In genomic region chr17:39027037-39027436, GRCh38 we compare ENCODE assay signal across 9 cellular contexts. TPM values are rescaled to one million over a fixed set of nuclear protein-coding genes. Genes with fewer than 3 reads are reported as not detected.
A peak's percentile ranks its signal among the peaks of the same experiment; 100 is the strongest.
DNase-seq lines count a peak whose midpoint lies in the region; ATAC-seq and TF ChIP-seq lines count a peak whose summit lies in the region.
"Had no signal": no experiment of that assay in that cellular context is flagged by ENCODE, and none has a peak within 500 bp of the region (broad histone marks: within the 10 kb centered on the region; RNA-seq: fewer than 3 reads in every experiment).

No MANE protein-coding gene starts in this region.

- H3K4me1 ChIP-seq in Panc1 (ENCODE audit: control insufficient read depth, insufficient read depth, low read length) (peaks cover 3% of the 10 kb centered on the region; the same call in 1 of the 2 replicates), uterus (no peaks in the 10 kb centered on the region)

- BruUV-seq in Panc1 (replicated peaks; lab: Mats Ljungman, UMichigan): no TSS peak

- peaks cover 36% of the 10 kb centered on the region for H3K27me3 Mint-ChIP-seq in activated CD8-positive, alpha-beta memory T cell treated with anti-CD3 and anti-CD28 coated beads, Interleukin-2, amount 10 ng/mL, durations not matched to agents 7 days and 5 days

- H3K9me3 ChIP-seq in Panc1 (ENCODE audit: control insufficient read depth, insufficient read depth, low read depth, low read length) (no peaks in the 10 kb centered on the region), uterus (no peaks in the 10 kb centered on the region)

- H3K36me3 Mint-ChIP-seq in activated CD8-positive, alpha-beta memory T cell treated with anti-CD3 and anti-CD28 coated beads, Interleukin-2, amount 10 ng/mL, durations not matched to agents 7 days and 5 days: no peaks in the 10 kb centered on the region

- H3K4me3 Mint-ChIP-seq in activated CD8-positive, alpha-beta memory T cell treated with anti-CD3 and anti-CD28 coated beads, Interleukin-2, amount 10 ng/mL, durations not matched to agents 7 days and 5 days: no peak overlapping the region
- H3K4me3 Mint-ChIP-seq: activated B cell treated with CpG ODN at 0.5 μM for 24 hours had no signal

- CTCF ChIA-PET in activated CD8-positive, alpha-beta memory T cell treated with anti-CD3 and anti-CD28 coated beads, Interleukin-2, amount 10 ng/mL, durations not matched to agents 7 days and 5 days (lab: Charles Lee): no interaction called here
- CTCF ChIA-PET in Panc1 (lab: Charles Lee): interaction anchor here (0.7 kb wide), 1 partner anchor 129 kb away, joined by 3 read pairs; no protein-coding TSS in a partner anchor

- no peak overlapping the region for H3K27ac Mint-ChIP-seq in activated CD8-positive, alpha-beta memory T cell treated with anti-CD3 and anti-CD28 coated beads, Interleukin-2, amount 10 ng/mL, durations not matched to agents 7 days and 5 days
- H3K27ac Mint-ChIP-seq: activated B cell treated with CpG ODN at 0.5 μM for 24 hours had no signal

- ATAC-seq in activated CD8-positive, alpha-beta memory T cell treated with anti-CD3 and anti-CD28 coated beads, Interleukin-2, amount 10 ng/mL, durations not matched to agents 7 days and 5 days: peak; percentile 64
- ATAC-seq in Panc1 (peak; percentile 62; the same call in 1 of the 2 replicates), HG03159 (IDR thresholded peaks at IDR 0.05; ENCODE audit: unreplicated experiment) (no peak), GM18858 (IDR thresholded peaks at IDR 0.05; ENCODE audit: unreplicated experiment) (no peak)

- no peaks in the 10 kb centered on the region for H3K36me3 ChIP-seq in Panc1 (ENCODE audit: control insufficient read depth, insufficient read depth, low read length)
- no peaks in the 10 kb centered on the region for H3K36me3 ChIP-seq in uterus

- POLR2A ChIA-PET in Panc1 (lab: Charles Lee): no interaction called here

- DNase-seq in activated CD8-positive, alpha-beta memory T cell treated with anti-CD3 and anti-CD28 coated beads, Interleukin-2, amount 10 ng/mL, durations not matched to agents 7 days and 5 days: no peak
- no peak for DNase-seq in activated CD8-positive, alpha-beta memory T cell treated with anti-CD3 and anti-CD28 coated beads for 24 hours
- DNase-seq in Panc1 (ENCODE audit: low read depth, low spot score) (no peak), epithelial cell of esophagus (ENCODE audit: low read depth) (peak; percentile 37), myocyte (ENCODE audit: low read depth) (peak; percentile 60), uterus (peak; percentile 52 to 65)
- DNase-seq: activated B cell treated with CpG ODN at 0.5 μM for 24 hours had no signal

- in situ Hi-C loops in Panc1 (cut with HindIII; ENCODE audit: low pct_unique_long_range_greater_than_20kb, low sequenced_read_pairs): no loop called here

- no peak for TF ChIP-seq POLR2A in uterus (IDR thresholded peaks at IDR 0.05)

- intact Hi-C loops in Panc1 (cut with micrococcal nuclease; ENCODE audit: unreplicated experiment): no loop called here
- intact Hi-C loops in uterus (cut with DNase I; ENCODE audit: low total_unique reads): no loop called here

- TF ChIP-seq CTCF in Panc1 (IDR thresholded peaks at IDR 0.05) (no peak), epithelial cell of esophagus (IDR thresholded peaks at IDR 0.05; ENCODE audit: insufficient read depth, low read depth, low read length, missing control alignments) (no peak), uterus (IDR thresholded peaks at IDR 0.05) (peak in 1 of 4 experiments; percentile 14)

- no peaks in the 10 kb centered on the region for H3K9me3 Mint-ChIP-seq in activated CD8-positive, alpha-beta memory T cell treated with anti-CD3 and anti-CD28 coated beads, Interleukin-2, amount 10 ng/mL, durations not matched to agents 7 days and 5 days (ENCODE audit: low read depth)
- H3K9me3 Mint-ChIP-seq: activated B cell treated with CpG ODN at 0.5 μM for 24 hours had no signal

- H3K4me1 Mint-ChIP-seq in activated CD8-positive, alpha-beta memory T cell treated with anti-CD3 and anti-CD28 coated beads, Interleukin-2, amount 10 ng/mL, durations not matched to agents 7 days and 5 days: peaks cover 4% of the 10 kb centered on the region

- H3K4me3 ChIP-seq in Panc1 (ENCODE audit: low read depth in 2 of 2, low read length in 2 of 2) (peak overlapping the region; percentile 24 to 26), epithelial cell of esophagus (ENCODE audit: low read length) (peak overlapping the region; percentile 31), uterus (peak overlapping the region; percentile 30 to 36)

- H3K27me3 ChIP-seq in Panc1 (ENCODE audit: control insufficient read depth, insufficient read depth, low read length) (no peaks in the 10 kb centered on the region), uterus (peaks cover 0 to 5% of the 10 kb centered on the region in 2 donors)

- H3K27ac ChIP-seq in Panc1 (ENCODE audit: low read length): no peak overlapping the region
- peak overlapping the region; percentile 23 to 53 for H3K27ac ChIP-seq in uterus

RNA-seq across cellular contexts. Expression of gene FBXO47, which starts 59.8 kb away (rescaled TPM):
- total RNA-seq in activated CD8-positive, alpha-beta memory T cell treated with anti-CD3 and anti-CD28 coated beads, Interleukin-2, amount 10 ng/mL, durations not matched to agents 7 days and 5 days: under 1 TPM in 1 of 2 experiments, not detected in 1; 0.18 TPM
- total RNA-seq in Panc1 (2021; ENCODE audit: unreplicated experiment) (not detected), myocyte (not detected in 2 replicates), uterus (under 1 TPM in 1 of 4 donors, not detected in 3; 0.14 TPM)
- not detected for polyA plus RNA-seq in Panc1 (2012; ENCODE audit: insufficient read length)
- polyA plus RNA-seq in myocyte (2012): not detected
- total RNA-seq: activated B cell treated with CpG ODN at 0.5 μM for 24 hours had no signal

Comparison
In these comparisons a context has a peak if more than half of its experiments do, and no peak if none do; other contexts are left out.
1. ATAC-seq: peak in activated CD8-positive, alpha-beta memory T cell treated with anti-CD3 and anti-CD28 coated beads, Interleukin-2, amount 10 ng/mL, durations not matched to agents 7 days and 5 days (single experiment) and Panc1 (single experiment); none in HG03159 (single experiment) and GM18858 (single experiment).
2. DNase-seq: peak in epithelial cell of esophagus (single experiment), myocyte (single experiment) and uterus (2 of 2); none in activated CD8-positive, alpha-beta memory T cell treated with anti-CD3 and anti-CD28 coated beads, Interleukin-2, amount 10 ng/mL, durations not matched to agents 7 days and 5 days (single experiment), activated CD8-positive, alpha-beta memory T cell treated with anti-CD3 and anti-CD28 coated beads for 24 hours (single experiment) and Panc1 (single experiment).
3. Peak in every context shown above with its lines, with median percentiles within 50 percentile points of each other: H3K4me3 ChIP-seq.